ENCODE assay signal across 8 cellular contexts in the genomic region with DNA sequence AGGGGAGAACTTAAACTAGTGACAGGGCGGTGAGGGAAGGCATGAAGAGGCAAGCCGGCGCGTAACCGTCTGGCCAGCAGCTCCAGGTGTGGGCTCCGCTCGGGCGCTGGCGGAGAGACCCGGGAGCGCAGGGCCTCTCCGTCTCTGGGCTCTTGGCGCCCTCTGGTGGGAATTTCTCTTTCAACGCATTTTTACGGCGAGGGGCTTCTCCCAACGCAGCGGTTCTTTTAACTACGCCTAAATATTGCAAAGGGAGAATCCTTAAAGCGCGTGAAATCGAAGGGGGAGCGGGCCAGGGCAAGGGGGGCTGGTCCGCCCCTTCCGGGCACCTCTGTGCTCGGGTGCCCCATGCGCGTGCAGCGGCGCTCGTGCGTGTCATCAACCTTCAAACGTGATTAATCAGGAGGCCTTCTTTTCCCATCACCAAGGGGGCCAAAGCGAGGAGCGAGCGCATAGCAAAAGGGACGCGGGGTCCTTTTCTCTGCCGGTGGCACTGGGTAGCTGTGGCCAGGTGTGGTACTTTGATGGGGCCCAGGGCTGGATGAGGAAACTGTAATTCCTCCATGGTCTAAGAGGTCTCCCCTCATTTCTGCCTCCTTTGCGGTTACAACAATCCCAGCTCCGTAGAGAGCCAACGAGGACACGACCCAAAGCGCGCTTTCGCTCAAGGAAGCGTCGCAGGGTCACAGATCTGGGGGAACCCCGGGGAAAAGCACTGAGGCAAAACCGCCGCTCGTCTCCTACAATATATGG. TPM values are rescaled to one million over a fixed set of nuclear protein-coding genes. Genes with fewer than 3 reads are reported as not detected.
A peak's percentile ranks its signal among the peaks of the same experiment; 100 is the strongest.
DNase-seq lines count a peak whose midpoint lies in the region; ATAC-seq and TF ChIP-seq lines count a peak whose summit lies in the region.

No MANE protein-coding gene starts in this region.

- peaks cover 53% of the 10 kb centered on the region for H3K4me1 ChIP-seq in CD8-positive, alpha-beta memory T cell (ENCODE audit: insufficient read depth, low read length)
- H3K4me1 ChIP-seq in lung (ENCODE audit: control insufficient read depth in 2 of 2, insufficient read depth in 2 of 2, low read length in 2 of 2), result peaks cover 0 to 27% of the 10 kb centered on the region in 2 donors

- peaks cover 69% of the 10 kb centered on the region for H3K27me3 ChIP-seq in CD8-positive, alpha-beta memory T cell (ENCODE audit: insufficient read depth, low read length, poor library complexity, severe bottlenecking)
- H3K27me3 ChIP-seq in lung (ENCODE audit: control insufficient read depth, insufficient read depth), result peaks cover 5% of the 10 kb centered on the region

- ATAC-seq in lung (ENCODE audit: insufficient read depth, low FRiP score), result peak; percentile 56

- no peaks in the 10 kb centered on the region for H3K36me3 Mint-ChIP-seq in CD8-positive, alpha-beta memory T cell

- H3K9me3 Mint-ChIP-seq in CD8-positive, alpha-beta memory T cell, result peaks cover 0 to 6% (median 0%) of the 10 kb centered on the region in 5 donors

- H3K27ac ChIP-seq in CD8-positive, alpha-beta memory T cell (ENCODE audit: low read depth, low read length), result no peak overlapping the region
- H3K27ac ChIP-seq in coronary artery (no peak overlapping the region), lung (ENCODE audit: low read depth in 1 of 2, low read length in 1 of 2) (no peak overlapping the region)

- peak; percentile 32 to 68 (median 50) for DNase-seq in CD8-positive, alpha-beta memory T cell
- DNase-seq in HEK293T (ENCODE audit: extremely low spot score), result peak; percentile 83
- DNase-seq in NCI-H345 (lab: John Stamatoyannopoulos, UW), result peak; percentile 91
- DNase-seq in activated CD4-positive, CD25-positive, alpha-beta regulatory T cell treated with anti-CD3 and anti-CD28 coated beads, Interleukin-2, amount 50 U/mL, for 72 hours, result peak; percentile 63
- no peak for DNase-seq in coronary artery (ENCODE audit: low spot score)
- peak; percentile 65 for DNase-seq in lung (ENCODE audit: low spot score)
- DNase-seq in stimulated activated CD8-positive, alpha-beta memory T cell treated with anti-CD3 and anti-CD28 coated beads, Interleukin-15, amount 100 ng/mL, for 1 hour (ENCODE audit: low read depth), result peak; percentile 31
- DNase-seq in foreskin melanocyte, result no peak

- H3K27me3 Mint-ChIP-seq in CD8-positive, alpha-beta memory T cell, result peaks cover 77 to 88% of the 10 kb centered on the region in 2 donors

- no peaks in the 10 kb centered on the region for H3K9me3 ChIP-seq in CD8-positive, alpha-beta memory T cell (ENCODE audit: low read length)
- H3K9me3 ChIP-seq in lung (ENCODE audit: control insufficient read depth in 2 of 2, insufficient read depth in 1 of 2, low read length in 1 of 2), result peaks cover 0 to under 1% of the 10 kb centered on the region in 2 donors

- H3K36me3 ChIP-seq in CD8-positive, alpha-beta memory T cell (ENCODE audit: insufficient read depth, low read length), result no peaks in the 10 kb centered on the region
- H3K36me3 ChIP-seq in lung (ENCODE audit: control insufficient read depth in 2 of 2, insufficient read depth in 2 of 2, low read length in 2 of 2), result no peaks in the 10 kb centered on the region

- H3K27ac Mint-ChIP-seq in CD8-positive, alpha-beta memory T cell, result peak overlapping the region in 4 of 8 donors; percentile 27 to 91 (median 70)

- peaks cover 42 to 71% (median 54%) of the 10 kb centered on the region in 3 donors for H3K4me1 Mint-ChIP-seq in CD8-positive, alpha-beta memory T cell

- WGBS in lung, 2 donors, result 1 to 2% methylated on average over 51 to 52 of the region's 52 CpGs

- TF ChIP-seq CTCF in coronary artery (IDR thresholded peaks at IDR 0.05) (peak; percentile 73), lung (IDR thresholded peaks at IDR 0.05; ENCODE audit: control extremely low read depth, extremely low read depth) (peak; percentile 43)

- H3K4me3 Mint-ChIP-seq in CD8-positive, alpha-beta memory T cell, result peak overlapping the region; percentile 66 to 88 (median 76)

- peak overlapping the region; percentile 58 for H3K4me3 ChIP-seq in CD8-positive, alpha-beta memory T cell (ENCODE audit: low read length)
- peak overlapping the region; percentile 68 for H3K4me3 ChIP-seq in coronary artery
- no peak overlapping the region for H3K4me3 ChIP-seq in lung

- CTCF ChIA-PET in CD8-positive, alpha-beta memory T cell (lab: Charles Lee), result interaction anchor here (0.6 to 5.8 kb wide), 10 partner anchors 9 to 453 kb away, joined by 3 to 61 read pairs (median 3); no protein-coding TSS in a partner anchor
- CTCF ChIA-PET in HEK293T (lab: Yijun Ruan, JAX), result interaction anchor here (0.6 to 2.1 kb wide), 11 partner anchors 296 to 613 kb away, joined by 3 to 15 read pairs (median 3); no protein-coding TSS in a partner anchor

- POLR2A ChIA-PET in CD8-positive, alpha-beta memory T cell (lab: Charles Lee), result interaction anchor here (0.7 kb wide), 1 partner anchor 38 kb away, joined by 4 read pairs; no protein-coding TSS in a partner anchor
- POLR2A ChIA-PET in HEK293T (lab: Yijun Ruan, JAX), result interaction anchor here (0.8 to 1.7 kb wide), 6 partner anchors 9 to 452 kb away, joined by 4 to 8 read pairs (median 5); a partner anchor contains a TSS

TF ChIP-seq in HEK293T, 16 proteins besides CTCF, POLR2A, EP300 and RAD21:
- TF ChIP-seq L3MBTL2 (conservative IDR thresholded peaks at IDR 0.05) (no peak), ZNF384 (IDR thresholded peaks at IDR 0.05) (no peak), HDGF (IDR thresholded peaks at IDR 0.05; ENCODE audit: borderline replicate concordance) (no peak), ELF4 (IDR thresholded peaks at IDR 0.05) (no peak), ARNT (IDR thresholded peaks at IDR 0.05) (no peak), NFRKB (IDR thresholded peaks at IDR 0.05) (no peak), CTBP1 (IDR thresholded peaks at IDR 0.05; ENCODE audit: borderline replicate concordance) (no peak), SP1 (IDR thresholded peaks at IDR 0.05) (no peak), LEF1 (IDR thresholded peaks at IDR 0.05; ENCODE audit: borderline replicate concordance) (no peak), FOXM1 (IDR thresholded peaks at IDR 0.05; ENCODE audit: borderline replicate concordance) (no peak), TARDBP (IDR thresholded peaks at IDR 0.05) (no peak)
- TF ChIP-seq, protein P1, sequence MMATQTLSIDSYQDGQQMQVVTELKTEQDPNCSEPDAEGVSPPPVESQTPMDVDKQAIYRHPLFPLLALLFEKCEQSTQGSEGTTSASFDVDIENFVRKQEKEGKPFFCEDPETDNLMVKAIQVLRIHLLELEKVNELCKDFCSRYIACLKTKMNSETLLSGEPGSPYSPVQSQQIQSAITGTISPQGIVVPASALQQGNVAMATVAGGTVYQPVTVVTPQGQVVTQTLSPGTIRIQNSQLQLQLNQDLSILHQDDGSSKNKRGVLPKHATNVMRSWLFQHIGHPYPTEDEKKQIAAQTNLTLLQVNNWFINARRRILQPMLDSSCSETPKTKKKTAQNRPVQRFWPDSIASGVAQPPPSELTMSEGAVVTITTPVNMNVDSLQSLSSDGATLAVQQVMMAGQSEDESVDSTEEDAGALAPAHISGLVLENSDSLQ (IDR thresholded peaks at IDR 0.05), result no peak

RNA-seq across cellular contexts. Expression of a gene that starts 0.8 kb away (rescaled TPM):
- total RNA-seq in CD8-positive, alpha-beta memory T cell, result 1 to 10 TPM in 1 of 2 experiments, under 1 TPM in 1; 0.55 to 1.0 TPM
- not detected for polyA plus RNA-seq in CD8-positive, alpha-beta memory T cell
- 1 to 10 TPM in 1 of 2 donors, under 1 TPM in 1; 0.80 to 1.4 TPM for total RNA-seq in lung
- under 1 TPM; 0.08 to 0.22 TPM for polyA plus RNA-seq in lung

RNA-seq across cellular contexts. Expression of a gene that starts 45.7 kb away (rescaled TPM):
- not detected for total RNA-seq in CD8-positive, alpha-beta memory T cell
- polyA plus RNA-seq in CD8-positive, alpha-beta memory T cell, result not detected
- total RNA-seq in lung, result 10 to 100 TPM in 1 of 2 donors, 1 to 10 TPM in 1; 5.6 to 17.0 TPM
- 10 to 100 TPM in 1 of 2 donors, 1 to 10 TPM in 1; 4.6 to 34.9 TPM for polyA plus RNA-seq in lung

Comparison
In these comparisons a context has a peak if more than half of its experiments do, and no peak if none do; other contexts are left out.
1. DNase-seq: peak in CD8-positive, alpha-beta memory T cell (5 of 5), HEK293T (single experiment), NCI-H345 (single experiment), activated CD4-positive, CD25-positive, alpha-beta regulatory T cell treated with anti-CD3 and anti-CD28 coated beads, Interleukin-2, amount 50 U/mL, for 72 hours (single experiment), lung (single experiment) and stimulated activated CD8-positive, alpha-beta memory T cell treated with anti-CD3 and anti-CD28 coated beads, Interleukin-15, amount 100 ng/mL, for 1 hour (single experiment); none in coronary artery (single experiment) and foreskin melanocyte (single experiment).
2. RNA of a gene that starts 45.7 kb away (total RNA-seq): 5.6 to 17.0 TPM in lung; not detected in CD8-positive, alpha-beta memory T cell; every median in the first group is over 4 times any median in the second.